In genomic region chr3:125057186-125057850, GRCh38 we compare ENCODE assay signal across 8 cellular contexts. TPM values are rescaled to one million over a fixed set of nuclear protein-coding genes. Genes with fewer than 3 reads are reported as not detected.
DNase-seq lines count a peak whose midpoint lies in the region; ATAC-seq and TF ChIP-seq lines count a peak whose summit lies in the region.

No MANE protein-coding gene starts in this region.

- TF ChIP-seq POLR2A in esophagus muscularis mucosa (IDR thresholded peaks at IDR 0.05; ENCODE audit: low read depth): no peak

- POLR2A ChIA-PET in RWPE1 (lab: Yijun Ruan, JAX; ENCODE audit: low non-redundant PET): no interaction called here

- H3K4me3 ChIP-seq in esophagus muscularis mucosa (no peak overlapping the region), rectal smooth muscle tissue (ENCODE audit: low read length) (no peak overlapping the region)

- H3K4me1 ChIP-seq in esophagus muscularis mucosa (peaks cover 67 to 73% (median 71%) of the 10 kb centered on the region in 4 donors), rectal smooth muscle tissue (ENCODE audit: control insufficient read depth, insufficient read depth, low read length) (peaks cover 55% of the 10 kb centered on the region)

- DNase-seq in Daoy (ENCODE audit: low read depth) (peak; percentile 77), RWPE1 (ENCODE audit: low spot score) (peak; percentile 78), esophagus muscularis mucosa (ENCODE audit: extremely low spot score) (no peak), NCI-H2081 treated with DMSO at 0.1 percent for 48 hours (lab: John Stamatoyannopoulos, UW) (no peak), 8988T (no peak)

- H3K27me3 ChIP-seq in esophagus muscularis mucosa (no peaks in the 10 kb centered on the region), rectal smooth muscle tissue (ENCODE audit: control insufficient read depth, insufficient read depth, low read length) (no peaks in the 10 kb centered on the region)

- H3K36me3 ChIP-seq in esophagus muscularis mucosa (no peaks in the 10 kb centered on the region), rectal smooth muscle tissue (ENCODE audit: control insufficient read depth, insufficient read depth, low read length) (no peaks in the 10 kb centered on the region)

- ATAC-seq in GM21526 (IDR thresholded peaks at IDR 0.05; ENCODE audit: low FRiP score, unreplicated experiment) (no peak), GM21717 (IDR thresholded peaks at IDR 0.05; ENCODE audit: unreplicated experiment) (no peak)

- intact Hi-C loops in esophagus muscularis mucosa (cut with DNase I): loop anchor here (10.0 kb wide), 1 partner anchor 317 kb away; the partner anchor contains the start of gene ZNF148

- WGBS in esophagus muscularis mucosa: 61% methylated on average over 3 of the region's 3 CpGs

- no peak overlapping the region for H3K9ac ChIP-seq in rectal smooth muscle tissue (ENCODE audit: low read length)

- TF ChIP-seq CTCF in RWPE1 (conservative IDR thresholded peaks at IDR 0.05; ENCODE audit: low read depth) (no peak), esophagus muscularis mucosa (IDR thresholded peaks at IDR 0.05) (no peak)

- CTCF ChIA-PET in RWPE1 (lab: Yijun Ruan, JAX): interaction anchor here (0.5 kb wide), 1 partner anchor 102 kb away, joined by 5 read pairs; no protein-coding TSS in a partner anchor

- no peaks in the 10 kb centered on the region for H3K9me3 ChIP-seq in esophagus muscularis mucosa

- H3K27ac ChIP-seq in RWPE1 (peak overlapping the region; percentile 95), esophagus muscularis mucosa (replicated peaks in 1 of 4) (peak overlapping the region; percentile 95 to 96 (median 96)), rectal smooth muscle tissue (ENCODE audit: low read depth, low read length) (peak overlapping the region; percentile 83)

- no peak for TF ChIP-seq EP300 in esophagus muscularis mucosa (IDR thresholded peaks at IDR 0.05)

RNA-seq across cellular contexts. Expression of gene HEG1, which starts 1.5 kb away (rescaled TPM):
- 14.9 and 17.1 TPM in 2 replicates for total RNA-seq in Daoy (2014; rRNA removed; shearing (Covaris generic))
- total RNA-seq in esophagus muscularis mucosa: 10 to 100 TPM; 47.8 to 91.7 (median 76.8) TPM

Comparison
In these comparisons a context has a peak if more than half of its experiments do, and no peak if none do; other contexts are left out.
1. DNase-seq: peak in Daoy (single experiment) and RWPE1 (single experiment); none in esophagus muscularis mucosa (single experiment), NCI-H2081 treated with DMSO at 0.1 percent for 48 hours (single experiment) and 8988T (single experiment).
2. Peak in every context shown above with its lines, with median percentiles within 50 percentile points of each other: H3K27ac ChIP-seq.